Comparison of ENCODE assay signal across 1 cellular context in genomic region chr20:32482251-32483220, GRCh38.
TF ChIP-seq lines count a peak whose summit lies in the region.

No MANE protein-coding gene starts in this region.

TF ChIP-seq in HepG2, 621 proteins besides CTCF, POLR2A, EP300 and RAD21 (continued from another document and continues in another):
- TF ChIP-seq, protein P1, sequence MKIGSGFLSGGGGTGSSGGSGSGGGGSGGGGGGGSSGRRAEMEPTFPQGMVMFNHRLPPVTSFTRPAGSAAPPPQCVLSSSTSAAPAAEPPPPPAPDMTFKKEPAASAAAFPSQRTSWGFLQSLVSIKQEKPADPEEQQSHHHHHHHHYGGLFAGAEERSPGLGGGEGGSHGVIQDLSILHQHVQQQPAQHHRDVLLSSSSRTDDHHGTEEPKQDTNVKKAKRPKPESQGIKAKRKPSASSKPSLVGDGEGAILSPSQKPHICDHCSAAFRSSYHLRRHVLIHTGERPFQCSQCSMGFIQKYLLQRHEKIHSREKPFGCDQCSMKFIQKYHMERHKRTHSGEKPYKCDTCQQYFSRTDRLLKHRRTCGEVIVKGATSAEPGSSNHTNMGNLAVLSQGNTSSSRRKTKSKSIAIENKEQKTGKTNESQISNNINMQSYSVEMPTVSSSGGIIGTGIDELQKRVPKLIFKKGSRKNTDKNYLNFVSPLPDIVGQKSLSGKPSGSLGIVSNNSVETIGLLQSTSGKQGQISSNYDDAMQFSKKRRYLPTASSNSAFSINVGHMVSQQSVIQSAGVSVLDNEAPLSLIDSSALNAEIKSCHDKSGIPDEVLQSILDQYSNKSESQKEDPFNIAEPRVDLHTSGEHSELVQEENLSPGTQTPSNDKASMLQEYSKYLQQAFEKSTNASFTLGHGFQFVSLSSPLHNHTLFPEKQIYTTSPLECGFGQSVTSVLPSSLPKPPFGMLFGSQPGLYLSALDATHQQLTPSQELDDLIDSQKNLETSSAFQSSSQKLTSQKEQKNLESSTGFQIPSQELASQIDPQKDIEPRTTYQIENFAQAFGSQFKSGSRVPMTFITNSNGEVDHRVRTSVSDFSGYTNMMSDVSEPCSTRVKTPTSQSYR (CRISPR knock-in tag; IDR thresholded peaks at IDR 0.05; ENCODE audit: borderline replicate concordance), result peak; percentile 27
- TF ChIP-seq, protein P2, sequence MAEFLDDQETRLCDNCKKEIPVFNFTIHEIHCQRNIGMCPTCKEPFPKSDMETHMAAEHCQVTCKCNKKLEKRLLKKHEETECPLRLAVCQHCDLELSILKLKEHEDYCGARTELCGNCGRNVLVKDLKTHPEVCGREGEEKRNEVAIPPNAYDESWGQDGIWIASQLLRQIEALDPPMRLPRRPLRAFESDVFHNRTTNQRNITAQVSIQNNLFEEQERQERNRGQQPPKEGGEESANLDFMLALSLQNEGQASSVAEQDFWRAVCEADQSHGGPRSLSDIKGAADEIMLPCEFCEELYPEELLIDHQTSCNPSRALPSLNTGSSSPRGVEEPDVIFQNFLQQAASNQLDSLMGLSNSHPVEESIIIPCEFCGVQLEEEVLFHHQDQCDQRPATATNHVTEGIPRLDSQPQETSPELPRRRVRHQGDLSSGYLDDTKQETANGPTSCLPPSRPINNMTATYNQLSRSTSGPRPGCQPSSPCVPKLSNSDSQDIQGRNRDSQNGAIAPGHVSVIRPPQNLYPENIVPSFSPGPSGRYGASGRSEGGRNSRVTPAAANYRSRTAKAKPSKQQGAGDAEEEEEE (CRISPR knock-in tag; IDR thresholded peaks at IDR 0.05; ENCODE audit: borderline replicate concordance), result peak; percentile 77; the same call in 1 of the 2 replicates
- TF ChIP-seq GATAD1 (CRISPR knock-in tag; IDR thresholded peaks at IDR 0.05) (peak; percentile 70), ZNF567 (CRISPR knock-in tag; IDR thresholded peaks at IDR 0.05; ENCODE audit: borderline replicate concordance) (no peak), ELF1 (CRISPR knock-in tag; IDR thresholded peaks at IDR 0.05) (peak; percentile 75), XBP1 (CRISPR knock-in tag; IDR thresholded peaks at IDR 0.05) (no peak), ZSCAN12 (CRISPR knock-in tag; IDR thresholded peaks at IDR 0.05) (no peak), MTF1 (CRISPR knock-in tag; IDR thresholded peaks at IDR 0.05) (no peak), ZNF383 (CRISPR knock-in tag; IDR thresholded peaks at IDR 0.05; ENCODE audit: borderline replicate concordance) (no peak), RNF2 (conservative IDR thresholded peaks at IDR 0.05; ENCODE audit: low read depth) (no peak), DNMT1 (CRISPR knock-in tag; IDR thresholded peaks at IDR 0.05) (0 out of 2 replicates have a peak, but pooled peaks have one; percentile 37), ZFP1 (CRISPR knock-in tag; IDR thresholded peaks at IDR 0.05) (no peak), SRY (CRISPR knock-in tag; IDR thresholded peaks at IDR 0.05) (peak; percentile 59; the same call in 1 of the 2 replicates), AFF4 (CRISPR knock-in tag; IDR thresholded peaks at IDR 0.05) (no peak), NFYB (CRISPR knock-in tag; IDR thresholded peaks at IDR 0.05) (no peak), ZNF335 (CRISPR knock-in tag; IDR thresholded peaks at IDR 0.05) (no peak), ZBTB39 (CRISPR knock-in tag; IDR thresholded peaks at IDR 0.05) (0 out of 2 replicates have a peak, but pooled peaks have one; percentile 34), FLYWCH1 (CRISPR knock-in tag; IDR thresholded peaks at IDR 0.05) (no peak), SIX4 (CRISPR knock-in tag; IDR thresholded peaks at IDR 0.05) (peak; percentile 26; the same call in 1 of the 2 replicates), ZNF670 (CRISPR knock-in tag; IDR thresholded peaks at IDR 0.05; ENCODE audit: borderline replicate concordance) (no peak), NCOR1 (IDR thresholded peaks at IDR 0.05; ENCODE audit: borderline replicate concordance, low read length) (no peak), SNRNP70 (IDR thresholded peaks at IDR 0.05; ENCODE audit: low read depth, low read length) (no peak), ZNF558 (CRISPR knock-in tag; IDR thresholded peaks at IDR 0.05; ENCODE audit: borderline replicate concordance) (peak; percentile 41; the same call in 1 of the 2 replicates), TFDP1 (CRISPR knock-in tag; IDR thresholded peaks at IDR 0.05; ENCODE audit: borderline replicate concordance) (no peak; the same call in 1 of the 2 replicates), EHMT2 (IDR thresholded peaks at IDR 0.05; ENCODE audit: borderline replicate concordance, low read depth, low read length) (no peak), HOXA3 (CRISPR knock-in tag; IDR thresholded peaks at IDR 0.05) (no peak; the same call in none of the 2 replicates), PPARG (CRISPR knock-in tag; conservative IDR thresholded peaks at IDR 0.05) (no peak; the same call in 1 of the 2 replicates), ZNF792 (CRISPR knock-in tag; IDR thresholded peaks at IDR 0.05) (no peak), HCFC1 (IDR thresholded peaks at IDR 0.05; ENCODE audit: low read depth, low read length) (no peak), GLI4 (CRISPR knock-in tag; IDR thresholded peaks at IDR 0.05; ENCODE audit: borderline replicate concordance) (no peak), CERS6 (CRISPR knock-in tag; IDR thresholded peaks at IDR 0.05) (no peak), STAT5B (CRISPR knock-in tag; IDR thresholded peaks at IDR 0.05) (no peak), ZNF225 (CRISPR knock-in tag; IDR thresholded peaks at IDR 0.05) (peak; percentile 95), SAFB2 (CRISPR knock-in tag; IDR thresholded peaks at IDR 0.05; ENCODE audit: borderline replicate concordance, low read depth) (peak; percentile 60; the same call in 1 of the 2 replicates), ZNF260 (CRISPR knock-in tag; IDR thresholded peaks at IDR 0.05; ENCODE audit: borderline replicate concordance, low read depth) (no peak), TEAD3 (CRISPR knock-in tag; optimal IDR thresholded peaks at IDR 0.05; ENCODE audit: borderline replicate concordance) (no peak), ZNF350 (CRISPR knock-in tag; IDR thresholded peaks at IDR 0.05; ENCODE audit: borderline replicate concordance, low read depth) (peak; percentile 43; the same call in 1 of the 2 replicates), FOXO1 (CRISPR knock-in tag; IDR thresholded peaks at IDR 0.05) (no peak; the same call in 1 of the 2 replicates), MAF1 (CRISPR knock-in tag; IDR thresholded peaks at IDR 0.05; ENCODE audit: borderline replicate concordance) (0 out of 2 replicates have a peak, but pooled peaks have one; percentile 55), KLF13 (CRISPR knock-in tag; IDR thresholded peaks at IDR 0.05) (peak; percentile 86; the same call in 1 of the 2 replicates), NFATC3 (CRISPR knock-in tag; IDR thresholded peaks at IDR 0.05) (no peak), ZNF121 (CRISPR knock-in tag; IDR thresholded peaks at IDR 0.05) (no peak), PLRG1 (conservative IDR thresholded peaks at IDR 0.05) (no peak), KDM2A (CRISPR knock-in tag; IDR thresholded peaks at IDR 0.05; ENCODE audit: borderline replicate concordance, low read depth) (peak; percentile 80), CBX5 (CRISPR knock-in tag; IDR thresholded peaks at IDR 0.05; ENCODE audit: borderline replicate concordance) (no peak; the same call in 1 of the 2 replicates), ZFP90 (CRISPR knock-in tag; IDR thresholded peaks at IDR 0.05; ENCODE audit: borderline replicate concordance) (no peak), POLR2AphosphoS2 (IDR thresholded peaks at IDR 0.05; ENCODE audit: low read depth, low read length) (no peak), HNRNPK (IDR thresholded peaks at IDR 0.05; ENCODE audit: low read depth, low read length, poor library complexity, severe bottlenecking) (peak; percentile 88), MIER2 (CRISPR knock-in tag; IDR thresholded peaks at IDR 0.05) (no peak), POLR2AphosphoS5 (IDR thresholded peaks at IDR 0.05; ENCODE audit: low read depth, low read length) (no peak)
- TF ChIP-seq, protein P3, sequence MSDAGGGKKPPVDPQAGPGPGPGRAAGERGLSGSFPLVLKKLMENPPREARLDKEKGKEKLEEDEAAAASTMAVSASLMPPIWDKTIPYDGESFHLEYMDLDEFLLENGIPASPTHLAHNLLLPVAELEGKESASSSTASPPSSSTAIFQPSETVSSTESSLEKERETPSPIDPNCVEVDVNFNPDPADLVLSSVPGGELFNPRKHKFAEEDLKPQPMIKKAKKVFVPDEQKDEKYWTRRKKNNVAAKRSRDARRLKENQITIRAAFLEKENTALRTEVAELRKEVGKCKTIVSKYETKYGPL (CRISPR knock-in tag; IDR thresholded peaks at IDR 0.05), result no peak
- TF ChIP-seq, protein P4, sequence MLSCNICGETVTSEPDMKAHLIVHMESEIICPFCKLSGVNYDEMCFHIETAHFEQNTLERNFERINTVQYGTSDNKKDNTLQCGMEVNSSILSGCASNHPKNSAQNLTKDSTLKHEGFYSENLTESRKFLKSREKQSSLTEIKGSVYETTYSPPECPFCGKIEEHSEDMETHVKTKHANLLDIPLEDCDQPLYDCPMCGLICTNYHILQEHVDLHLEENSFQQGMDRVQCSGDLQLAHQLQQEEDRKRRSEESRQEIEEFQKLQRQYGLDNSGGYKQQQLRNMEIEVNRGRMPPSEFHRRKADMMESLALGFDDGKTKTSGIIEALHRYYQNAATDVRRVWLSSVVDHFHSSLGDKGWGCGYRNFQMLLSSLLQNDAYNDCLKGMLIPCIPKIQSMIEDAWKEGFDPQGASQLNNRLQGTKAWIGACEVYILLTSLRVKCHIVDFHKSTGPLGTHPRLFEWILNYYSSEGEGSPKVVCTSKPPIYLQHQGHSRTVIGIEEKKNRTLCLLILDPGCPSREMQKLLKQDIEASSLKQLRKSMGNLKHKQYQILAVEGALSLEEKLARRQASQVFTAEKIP (CRISPR knock-in tag; IDR thresholded peaks at IDR 0.05; ENCODE audit: borderline replicate concordance), result no peak
- TF ChIP-seq, protein P5, sequence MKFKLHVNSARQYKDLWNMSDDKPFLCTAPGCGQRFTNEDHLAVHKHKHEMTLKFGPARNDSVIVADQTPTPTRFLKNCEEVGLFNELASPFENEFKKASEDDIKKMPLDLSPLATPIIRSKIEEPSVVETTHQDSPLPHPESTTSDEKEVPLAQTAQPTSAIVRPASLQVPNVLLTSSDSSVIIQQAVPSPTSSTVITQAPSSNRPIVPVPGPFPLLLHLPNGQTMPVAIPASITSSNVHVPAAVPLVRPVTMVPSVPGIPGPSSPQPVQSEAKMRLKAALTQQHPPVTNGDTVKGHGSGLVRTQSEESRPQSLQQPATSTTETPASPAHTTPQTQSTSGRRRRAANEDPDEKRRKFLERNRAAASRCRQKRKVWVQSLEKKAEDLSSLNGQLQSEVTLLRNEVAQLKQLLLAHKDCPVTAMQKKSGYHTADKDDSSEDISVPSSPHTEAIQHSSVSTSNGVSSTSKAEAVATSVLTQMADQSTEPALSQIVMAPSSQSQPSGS (CRISPR knock-in tag; IDR thresholded peaks at IDR 0.05), result 0 out of 2 replicates have a peak, but pooled peaks have one; percentile 21
